8 cellular contexts compared by ENCODE assay signal in the genomic region with DNA sequence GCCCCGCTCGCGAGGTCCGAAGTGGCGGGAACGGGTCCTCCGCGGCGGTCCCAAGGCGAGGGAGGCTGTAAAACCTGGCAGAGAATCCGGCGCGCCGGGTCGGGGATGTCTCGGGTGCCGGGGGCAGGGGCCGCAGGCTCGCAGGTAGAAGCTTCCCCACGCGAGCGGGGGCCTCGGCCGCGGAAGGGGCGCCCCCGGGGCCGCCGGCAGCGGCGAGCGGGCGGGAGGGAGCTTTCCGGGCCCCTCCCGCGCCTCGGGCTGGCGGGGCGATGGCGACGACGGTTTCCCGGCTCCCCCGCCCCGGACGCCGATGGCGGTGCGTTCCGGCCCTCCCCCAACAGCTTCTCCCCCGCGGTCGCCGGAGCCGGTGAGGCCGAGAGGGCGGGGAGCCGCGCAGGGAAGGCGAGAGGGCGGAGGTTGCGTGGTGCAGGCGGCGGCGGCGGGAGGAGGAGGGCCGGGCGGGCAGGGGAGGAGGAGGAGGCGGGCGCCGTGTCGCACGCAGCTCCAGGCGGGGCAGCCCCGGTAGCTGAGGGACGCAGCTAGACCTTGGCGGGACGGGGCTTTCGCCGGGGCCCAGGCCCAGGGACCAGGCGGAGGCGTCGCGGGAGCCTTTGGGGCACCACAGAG. TPM values are rescaled to one million over a fixed set of nuclear protein-coding genes. Genes with fewer than 3 reads are reported as not detected.
DNase-seq lines count a peak whose midpoint lies in the region; ATAC-seq and TF ChIP-seq lines count a peak whose summit lies in the region.

A gene (plus strand): TSS at position 507 of the 627 bp plus-strand sequence. CDS start 31,220 bp downstream, outside the sequence.

- DNase-seq in CD1c-positive myeloid dendritic cell (ENCODE audit: extremely low spot score) (peak; percentile 74), NK-92 (lab: John Stamatoyannopoulos, UW; ENCODE audit: unreplicated experiment) (peak; percentile 34), activated T-cell treated with anti-CD3 and anti-CD28 coated beads for 1 hour (ENCODE audit: low read depth) (peak; percentile 77), epithelial cell of esophagus (ENCODE audit: low read depth) (peak; percentile 86), mucosa of gallbladder (ENCODE audit: low spot score) (peak; percentile 82)
- peak; percentile 85 for DNase-seq in stimulated activated CD8-positive, alpha-beta memory T cell treated with anti-CD3 and anti-CD28 coated beads, Interleukin-4, amount 100 ng/mL, for 48 hours

- peak within 1 kb of the TSS; percentile 79 for H3K4me3 ChIP-seq in epithelial cell of esophagus (ENCODE audit: low read length)

- ATAC-seq in GM19328 (IDR thresholded peaks at IDR 0.05; ENCODE audit: unreplicated experiment) (peak; percentile 76), HG03460 (IDR thresholded peaks at IDR 0.05; ENCODE audit: unreplicated experiment) (peak; percentile 72)

- TF ChIP-seq CTCF in epithelial cell of esophagus (IDR thresholded peaks at IDR 0.05; ENCODE audit: insufficient read depth, low read depth, low read length, missing control alignments), result no peak

RNA-seq across cellular contexts. Expression of the gene that starts here (rescaled TPM):
- total RNA-seq in mucosa of gallbladder, result 35.7 TPM

Comparison
In these comparisons a context has a peak if more than half of its experiments do, and no peak if none do; other contexts are left out.
1. Peak in every context shown above with its lines: DNase-seq, ATAC-seq and H3K4me3 ChIP-seq.
2. DNase-seq: peak in every context shown above with its lines; median percentile 86 in epithelial cell of esophagus; 85 in stimulated activated CD8-positive, alpha-beta memory T cell treated with anti-CD3 and anti-CD28 coated beads, Interleukin-4, amount 100 ng/mL, for 48 hours; 82 in mucosa of gallbladder; 77 in activated T-cell treated with anti-CD3 and anti-CD28 coated beads for 1 hour; 74 in CD1c-positive myeloid dendritic cell; 34 in NK-92.